10 cellular contexts compared by ENCODE assay signal in genomic region chr4:8402640-8403039, GRCh38. TPM values are rescaled to one million over a fixed set of nuclear protein-coding genes. Genes with fewer than 3 reads are reported as not detected.
DNase-seq lines count a peak whose midpoint lies in the region; ATAC-seq and TF ChIP-seq lines count a peak whose summit lies in the region.
"Had no signal": no experiment of that assay in that cellular context is flagged by ENCODE, and none has a peak within 500 bp of the region (broad histone marks: within the 10 kb centered on the region; RNA-seq: fewer than 3 reads in every experiment).

No MANE protein-coding gene starts in this region.

- WGBS in heart left ventricle, 4 donors = 48 to 64% (median 57%) methylated on average over 14 of the region's 14 CpGs

- DNase-seq in A673 (ENCODE audit: low spot score) = no peak
- peak; percentile 91 for DNase-seq in SKM-1 treated with dmso at 0.1 percent for 144 hours (lab: John Stamatoyannopoulos, UW; ENCODE audit: unreplicated experiment)
- DNase-seq in heart left ventricle = peak; percentile 52 to 76 (median 66)
- DNase-seq in activated CD4-positive, alpha-beta T cell treated with anti-CD3 and anti-CD28 coated beads for 1 hour = no peak
- DNase-seq in stimulated activated CD4-positive, alpha-beta T cell treated with anti-CD3 and anti-CD28 coated beads, Interleukin-2, amount 100 ng/mL, for 24 hours = no peak

- BruUV-seq in A673 (replicated peaks; lab: Mats Ljungman, UMichigan) = no TSS peak

- H3K27ac ChIP-seq in A673 (ENCODE audit: low read depth, low read length, poor library complexity, severe bottlenecking) (peak overlapping the region; percentile 30), heart left ventricle (peak overlapping the region; percentile 45 to 91 (median 80)), rectal smooth muscle tissue (ENCODE audit: low read depth, low read length) (peak overlapping the region; percentile 61)
- H3K27ac ChIP-seq: SJSA1 had no signal

- H3K9me3 ChIP-seq in A673 (ENCODE audit: low read depth, low read length, poor library complexity, severe bottlenecking) = no peaks in the 10 kb centered on the region
- peaks cover 0 to 5% (median 0%) of the 10 kb centered on the region in 12 donors for H3K9me3 ChIP-seq in heart left ventricle
- H3K9me3 ChIP-seq: A549, SJSA1 had no signal

- ATAC-seq in heart left ventricle (peak; percentile 39 to 65 (median 45)), HG02588 (IDR thresholded peaks at IDR 0.05; ENCODE audit: unreplicated experiment) (no peak), GM21723 (IDR thresholded peaks at IDR 0.05; ENCODE audit: unreplicated experiment) (no peak)

- intact Hi-C loops in A673 (cut with micrococcal nuclease; ENCODE audit: unreplicated experiment) = loop anchor here (1.0 to 10.0 kb wide), 3 partner anchors 128 to 226 kb away; no protein-coding TSS in a partner anchor
- intact Hi-C loops in heart left ventricle (cut with DNase I) = loop anchor here in 9 of 10 donors (1.0 to 10.0 kb wide), 14 partner anchors 72 to 228 kb away; partner anchors contain the start of gene HTRA3 (in 1 of the 9)

- H3K9ac ChIP-seq in rectal smooth muscle tissue (ENCODE audit: low read length) = no peak overlapping the region

- CTCF ChIA-PET in A673 (lab: Charles Lee) = interaction anchor here (0.6 to 1.9 kb wide), 5 partner anchors 23 to 226 kb away, joined by 3 to 11 read pairs (median 3); no protein-coding TSS in a partner anchor

- H3K36me3 ChIP-seq in A673 (ENCODE audit: insufficient read depth, low read length, poor library complexity, severe bottlenecking) = no peaks in the 10 kb centered on the region
- H3K36me3 ChIP-seq in heart left ventricle = peaks cover 0 to 65% (median 46%) of the 10 kb centered on the region in 9 donors
- H3K36me3 ChIP-seq in rectal smooth muscle tissue (ENCODE audit: control insufficient read depth, insufficient read depth, low read length) = peaks cover 16% of the 10 kb centered on the region
- H3K36me3 ChIP-seq: SJSA1 had no signal

- H3K4me1 ChIP-seq in A673 (ENCODE audit: insufficient read depth, low read length, poor library complexity, severe bottlenecking) (no peaks in the 10 kb centered on the region), heart left ventricle (peaks cover 7 to 44% (median 27%) of the 10 kb centered on the region in 12 donors), rectal smooth muscle tissue (ENCODE audit: control insufficient read depth, insufficient read depth, low read length) (peaks cover 6% of the 10 kb centered on the region)
- H3K4me1 ChIP-seq: SJSA1 had no signal

- POLR2A ChIA-PET in A673 (lab: Charles Lee; ENCODE audit: low non-redundant PET) = no interaction called here

- H3K4me3 ChIP-seq in A673 (ENCODE audit: low read depth, low read length, poor library complexity, severe bottlenecking) (no peak overlapping the region), heart left ventricle (no peak overlapping the region), rectal smooth muscle tissue (ENCODE audit: low read length) (no peak overlapping the region)
- H3K4me3 ChIP-seq: A549, SJSA1 had no signal

- no peak for TF ChIP-seq POLR2A in heart left ventricle (IDR thresholded peaks at IDR 0.05)

- TF ChIP-seq CTCF in A673 (conservative IDR thresholded peaks at IDR 0.05; ENCODE audit: low read depth, low read length) (no peak), heart left ventricle (IDR thresholded peaks at IDR 0.05) (no peak)

- H3K27me3 ChIP-seq in A673 (replicated peaks; ENCODE audit: insufficient read depth, low read depth, low read length, poor library complexity) = no peaks in the 10 kb centered on the region
- no peaks in the 10 kb centered on the region for H3K27me3 ChIP-seq in heart left ventricle
- H3K27me3 ChIP-seq in rectal smooth muscle tissue (ENCODE audit: control insufficient read depth, insufficient read depth, low read length) = no peaks in the 10 kb centered on the region
- H3K27me3 ChIP-seq: SJSA1 had no signal

RNA-seq across cellular contexts. Expression of gene ACOX3, which starts 37.9 kb away (rescaled TPM):
- total RNA-seq in A673 (2021) = 14.3 and 18.9 TPM in 2 replicates
- 10 to 100 TPM; 18.8 to 51.6 (median 24.1) TPM for total RNA-seq in heart left ventricle
- 10 to 100 TPM; 16.9 to 27.0 TPM for polyA plus RNA-seq in heart left ventricle

RNA-seq across cellular contexts. Expression of gene TRMT44, which starts 37.9 kb away (rescaled TPM):
- 22.4 and 22.9 TPM in 2 replicates for total RNA-seq in A673 (2021)
- total RNA-seq in heart left ventricle = 10 to 100 TPM in 1 of 9 donors, 1 to 10 TPM in 8; 7.6 to 11.7 (median 8.6) TPM
- polyA plus RNA-seq in heart left ventricle = 1 to 10 TPM; 6.1 to 6.7 TPM

Comparison
In these comparisons a context has a peak if more than half of its experiments do, and no peak if none do; other contexts are left out.
1. DNase-seq: peak in SKM-1 treated with dmso at 0.1 percent for 144 hours (single experiment) and heart left ventricle (5 of 5); none in A673 (single experiment), activated CD4-positive, alpha-beta T cell treated with anti-CD3 and anti-CD28 coated beads for 1 hour (single experiment) and stimulated activated CD4-positive, alpha-beta T cell treated with anti-CD3 and anti-CD28 coated beads, Interleukin-2, amount 100 ng/mL, for 24 hours (0 of 2).
2. ATAC-seq: peak in heart left ventricle (4 of 4); none in HG02588 (single experiment) and GM21723 (single experiment).
3. Peak in every context shown above with its lines, with median percentiles within 50 percentile points of each other: H3K27ac ChIP-seq.